2 cellular contexts compared by ENCODE assay signal in the genomic region with DNA sequence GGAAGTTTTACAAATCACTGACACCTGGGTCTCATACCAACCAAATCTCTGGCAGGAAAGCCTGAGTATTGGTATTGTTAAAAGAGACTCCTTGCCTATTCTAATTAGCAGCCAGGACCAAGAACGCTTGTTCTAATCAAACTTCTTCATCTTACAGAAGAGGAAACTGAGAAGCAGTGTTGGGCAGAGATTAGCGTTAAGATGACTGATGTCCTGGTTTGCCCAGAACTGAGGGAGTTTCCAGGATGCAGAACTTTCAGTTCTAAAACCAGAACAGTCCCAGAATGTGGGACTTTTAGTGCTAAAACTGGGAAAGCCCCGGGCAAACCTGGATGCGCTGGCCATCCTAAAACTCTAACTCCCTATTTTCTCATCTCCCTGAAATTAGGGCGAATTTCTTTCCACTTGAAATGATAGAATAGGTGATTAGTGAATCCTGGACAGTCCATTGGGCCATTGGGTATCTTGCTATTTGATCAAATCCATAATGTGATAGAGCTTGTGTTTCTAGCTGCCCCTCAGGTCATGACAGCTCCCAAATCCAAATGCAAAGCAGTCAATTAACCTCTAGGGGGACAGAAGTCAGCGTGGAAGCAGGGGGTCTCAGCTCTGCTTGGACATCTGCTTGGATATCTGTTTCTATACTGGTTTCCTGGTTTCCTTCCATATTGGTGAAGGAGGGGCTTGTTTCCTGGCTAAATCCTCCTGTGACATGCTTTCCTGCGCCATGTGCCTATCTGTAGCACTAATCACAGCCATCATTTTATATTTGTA.
TF ChIP-seq lines count a peak whose summit lies in the region.

No MANE protein-coding gene starts in this region.

TF ChIP-seq in SK-N-SH, 30 proteins besides CTCF, POLR2A, EP300 and RAD21:
- TF ChIP-seq, protein P1, sequence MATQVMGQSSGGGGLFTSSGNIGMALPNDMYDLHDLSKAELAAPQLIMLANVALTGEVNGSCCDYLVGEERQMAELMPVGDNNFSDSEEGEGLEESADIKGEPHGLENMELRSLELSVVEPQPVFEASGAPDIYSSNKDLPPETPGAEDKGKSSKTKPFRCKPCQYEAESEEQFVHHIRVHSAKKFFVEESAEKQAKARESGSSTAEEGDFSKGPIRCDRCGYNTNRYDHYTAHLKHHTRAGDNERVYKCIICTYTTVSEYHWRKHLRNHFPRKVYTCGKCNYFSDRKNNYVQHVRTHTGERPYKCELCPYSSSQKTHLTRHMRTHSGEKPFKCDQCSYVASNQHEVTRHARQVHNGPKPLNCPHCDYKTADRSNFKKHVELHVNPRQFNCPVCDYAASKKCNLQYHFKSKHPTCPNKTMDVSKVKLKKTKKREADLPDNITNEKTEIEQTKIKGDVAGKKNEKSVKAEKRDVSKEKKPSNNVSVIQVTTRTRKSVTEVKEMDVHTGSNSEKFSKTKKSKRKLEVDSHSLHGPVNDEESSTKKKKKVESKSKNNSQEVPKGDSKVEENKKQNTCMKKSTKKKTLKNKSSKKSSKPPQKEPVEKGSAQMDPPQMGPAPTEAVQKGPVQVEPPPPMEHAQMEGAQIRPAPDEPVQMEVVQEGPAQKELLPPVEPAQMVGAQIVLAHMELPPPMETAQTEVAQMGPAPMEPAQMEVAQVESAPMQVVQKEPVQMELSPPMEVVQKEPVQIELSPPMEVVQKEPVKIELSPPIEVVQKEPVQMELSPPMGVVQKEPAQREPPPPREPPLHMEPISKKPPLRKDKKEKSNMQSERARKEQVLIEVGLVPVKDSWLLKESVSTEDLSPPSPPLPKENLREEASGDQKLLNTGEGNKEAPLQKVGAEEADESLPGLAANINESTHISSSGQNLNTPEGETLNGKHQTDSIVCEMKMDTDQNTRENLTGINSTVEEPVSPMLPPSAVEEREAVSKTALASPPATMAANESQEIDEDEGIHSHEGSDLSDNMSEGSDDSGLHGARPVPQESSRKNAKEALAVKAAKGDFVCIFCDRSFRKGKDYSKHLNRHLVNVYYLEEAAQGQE (IDR thresholded peaks at IDR 0.05; ENCODE audit: low read depth, low read length) = no peak
- no peak for TF ChIP-seq GATA2 (CRISPR knock-in tag; IDR thresholded peaks at IDR 0.05)
- TF ChIP-seq, protein P2, sequence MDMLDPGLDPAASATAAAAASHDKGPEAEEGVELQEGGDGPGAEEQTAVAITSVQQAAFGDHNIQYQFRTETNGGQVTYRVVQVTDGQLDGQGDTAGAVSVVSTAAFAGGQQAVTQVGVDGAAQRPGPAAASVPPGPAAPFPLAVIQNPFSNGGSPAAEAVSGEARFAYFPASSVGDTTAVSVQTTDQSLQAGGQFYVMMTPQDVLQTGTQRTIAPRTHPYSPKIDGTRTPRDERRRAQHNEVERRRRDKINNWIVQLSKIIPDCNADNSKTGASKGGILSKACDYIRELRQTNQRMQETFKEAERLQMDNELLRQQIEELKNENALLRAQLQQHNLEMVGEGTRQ (IDR thresholded peaks at IDR 0.05; ENCODE audit: borderline replicate concordance, low read depth, low read length) = no peak

TF ChIP-seq in SK-N-SH treated with all-trans-retinoic acid at 6 μM for 48 hours, 23 proteins besides CTCF, POLR2A, EP300 and RAD21 (continued from another document):
- TF ChIP-seq, protein P3, sequence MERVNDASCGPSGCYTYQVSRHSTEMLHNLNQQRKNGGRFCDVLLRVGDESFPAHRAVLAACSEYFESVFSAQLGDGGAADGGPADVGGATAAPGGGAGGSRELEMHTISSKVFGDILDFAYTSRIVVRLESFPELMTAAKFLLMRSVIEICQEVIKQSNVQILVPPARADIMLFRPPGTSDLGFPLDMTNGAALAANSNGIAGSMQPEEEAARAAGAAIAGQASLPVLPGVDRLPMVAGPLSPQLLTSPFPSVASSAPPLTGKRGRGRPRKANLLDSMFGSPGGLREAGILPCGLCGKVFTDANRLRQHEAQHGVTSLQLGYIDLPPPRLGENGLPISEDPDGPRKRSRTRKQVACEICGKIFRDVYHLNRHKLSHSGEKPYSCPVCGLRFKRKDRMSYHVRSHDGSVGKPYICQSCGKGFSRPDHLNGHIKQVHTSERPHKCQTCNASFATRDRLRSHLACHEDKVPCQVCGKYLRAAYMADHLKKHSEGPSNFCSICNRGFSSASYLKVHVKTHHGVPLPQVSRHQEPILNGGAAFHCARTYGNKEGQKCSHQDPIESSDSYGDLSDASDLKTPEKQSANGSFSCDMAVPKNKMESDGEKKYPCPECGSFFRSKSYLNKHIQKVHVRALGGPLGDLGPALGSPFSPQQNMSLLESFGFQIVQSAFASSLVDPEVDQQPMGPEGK (CRISPR knock-in tag; IDR thresholded peaks at IDR 0.05; ENCODE audit: borderline replicate concordance) = no peak
- TF ChIP-seq ARNTL (CRISPR knock-in tag; IDR thresholded peaks at IDR 0.05; ENCODE audit: borderline replicate concordance, low read depth) = no peak
- TF ChIP-seq, protein P4, sequence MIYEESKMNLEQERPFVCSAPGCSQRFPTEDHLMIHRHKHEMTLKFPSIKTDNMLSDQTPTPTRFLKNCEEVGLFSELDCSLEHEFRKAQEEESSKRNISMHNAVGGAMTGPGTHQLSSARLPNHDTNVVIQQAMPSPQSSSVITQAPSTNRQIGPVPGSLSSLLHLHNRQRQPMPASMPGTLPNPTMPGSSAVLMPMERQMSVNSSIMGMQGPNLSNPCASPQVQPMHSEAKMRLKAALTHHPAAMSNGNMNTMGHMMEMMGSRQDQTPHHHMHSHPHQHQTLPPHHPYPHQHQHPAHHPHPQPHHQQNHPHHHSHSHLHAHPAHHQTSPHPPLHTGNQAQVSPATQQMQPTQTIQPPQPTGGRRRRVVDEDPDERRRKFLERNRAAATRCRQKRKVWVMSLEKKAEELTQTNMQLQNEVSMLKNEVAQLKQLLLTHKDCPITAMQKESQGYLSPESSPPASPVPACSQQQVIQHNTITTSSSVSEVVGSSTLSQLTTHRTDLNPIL (CRISPR knock-in tag; IDR thresholded peaks at IDR 0.05; ENCODE audit: low read depth) = no peak
- no peak for TF ChIP-seq RARB (CRISPR knock-in tag; IDR thresholded peaks at IDR 0.05)
- no peak for TF ChIP-seq PPARA (CRISPR knock-in tag; IDR thresholded peaks at IDR 0.05; ENCODE audit: borderline replicate concordance)
- no peak for TF ChIP-seq ZNF8 (CRISPR knock-in tag; IDR thresholded peaks at IDR 0.05)
- no peak for TF ChIP-seq ESRRG (CRISPR knock-in tag; IDR thresholded peaks at IDR 0.05)
- TF ChIP-seq TOX (CRISPR knock-in tag; IDR thresholded peaks at IDR 0.05; ENCODE audit: borderline replicate concordance) = no peak
- TF ChIP-seq OSR1 (CRISPR knock-in tag; IDR thresholded peaks at IDR 0.05) = no peak
